In the genomic region with DNA sequence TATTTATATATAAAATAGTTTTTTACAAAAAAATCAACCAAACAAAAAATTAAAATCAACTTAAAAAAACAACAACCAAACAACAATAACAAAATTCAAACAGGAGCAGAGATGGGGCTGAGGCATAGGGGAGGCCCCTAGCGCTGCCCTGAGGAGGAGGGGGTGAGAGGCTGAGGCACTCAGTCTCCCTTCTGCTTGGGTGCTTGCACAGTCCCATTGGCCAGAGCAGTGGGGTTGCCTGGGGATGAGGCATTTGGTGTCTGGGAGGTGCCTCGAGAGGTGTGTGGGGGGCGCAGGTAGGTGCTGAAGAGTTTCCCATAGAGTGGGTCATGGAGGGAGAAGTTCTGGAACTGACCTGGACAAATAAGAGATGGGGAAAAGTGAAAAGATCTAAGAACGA, we compare ENCODE assay signal across 28 cellular contexts. TPM values are rescaled to one million over a fixed set of nuclear protein-coding genes. Genes with fewer than 3 reads are reported as not detected.
"Had no signal": no experiment of that assay in that cellular context is flagged by ENCODE, and none has a peak within 500 bp of the region (broad histone marks: within the 10 kb centered on the region; RNA-seq: fewer than 3 reads in every experiment).

No MANE protein-coding gene starts in this region.

- H3K27me3 Mint-ChIP-seq: naive thymus-derived CD8-positive, alpha-beta T cell; stimulated activated memory B cell treated with anti-CD40 and anti-IgM and Interleukin-4, amounts not matched to agents 10 μg/mL and 1 μg/mL and 100 μg/mL, for 72 hours had no signal

- H3K36me3 ChIP-seq: prostate gland had no signal

- H3K9me3 ChIP-seq: gastrocnemius medialis, prostate gland, right atrium auricular region, thoracic aorta, tibial nerve had no signal

- H3K4me1 Mint-ChIP-seq: stimulated activated memory B cell treated with anti-CD40 and anti-IgM and Interleukin-4, amounts not matched to agents 10 μg/mL and 1 μg/mL and 100 μg/mL, for 72 hours had no signal

- H3K27ac ChIP-seq: dorsolateral prefrontal cortex, gastrocnemius medialis, prostate gland, right atrium auricular region, thoracic aorta, tibial nerve had no signal

- H3K4me3 ChIP-seq: dorsolateral prefrontal cortex, gastrocnemius medialis, lung, prostate gland, right atrium auricular region, smooth muscle cell, thoracic aorta, tibial nerve had no signal

- ATAC-seq: gastrocnemius medialis; left lobe of liver; naive thymus-derived CD8-positive, alpha-beta T cell; sciatic nerve; stimulated activated memory B cell treated with anti-CD40 and anti-IgM and Interleukin-4, amounts not matched to agents 10 μg/mL and 1 μg/mL and 100 μg/mL, for 72 hours; stimulated activated naive CD8-positive, alpha-beta T cell treated with anti-CD3 and anti-CD28 coated beads, Interleukin-15, Interleukin-2, amounts not matched to agents 100 U/mL and 50 U/mL, for 24 hours had no signal

- H3K4me3 Mint-ChIP-seq: nephron progenitor cell; stimulated activated memory B cell treated with anti-CD40 and anti-IgM and Interleukin-4, amounts not matched to agents 10 μg/mL and 1 μg/mL and 100 μg/mL, for 72 hours had no signal

- H3K27me3 ChIP-seq: dorsolateral prefrontal cortex, gastrocnemius medialis, right atrium auricular region, tibial nerve had no signal

- H3K4me1 ChIP-seq: gastrocnemius medialis, prostate gland, right atrium auricular region, tibial nerve had no signal

- H3K9me3 Mint-ChIP-seq: naive thymus-derived CD8-positive, alpha-beta T cell; nephron progenitor cell; stimulated activated memory B cell treated with anti-CD40 and anti-IgM and Interleukin-4, amounts not matched to agents 10 μg/mL and 1 μg/mL and 100 μg/mL, for 72 hours had no signal

- DNase-seq: cerebellar nuclear complex; dorsolateral prefrontal cortex; effector CD4-positive, alpha-beta T cell; gastrocnemius medialis; kidney; mesenchymal stem cell; midbrain; naive thymus-derived CD8-positive, alpha-beta T cell; nephron progenitor cell; nucleus accumbens; stimulated activated CD4-positive, alpha-beta T cell treated with anti-CD3 and anti-CD28 coated beads, Interleukin-2, amount 100 ng/mL, for 24 hours; stimulated activated CD4-positive, alpha-beta T cell treated with anti-CD3 and anti-CD28 coated beads, Interleukin-4, amount 100 ng/mL, for 24 hours; stimulated activated naive CD8-positive, alpha-beta T cell treated with anti-CD3 and anti-CD28 coated beads, Interleukin-15, Interleukin-2, amounts not matched to agents 100 U/mL and 50 U/mL, for 24 hours had no signal

- H3K27ac Mint-ChIP-seq: nephron progenitor cell; stimulated activated memory B cell treated with anti-CD40 and anti-IgM and Interleukin-4, amounts not matched to agents 10 μg/mL and 1 μg/mL and 100 μg/mL, for 72 hours had no signal

RNA-seq across cellular contexts. Expression of gene NUTM1, which starts 15.8 kb away (rescaled TPM):
- total RNA-seq: dorsolateral prefrontal cortex; gastrocnemius medialis; glomerular endothelial cell; kidney; left lobe of liver; liver; lung; mucosa of gallbladder; myocyte; naive thymus-derived CD8-positive, alpha-beta T cell; osteocyte; right atrium auricular region; sciatic nerve; smooth muscle cell; thoracic aorta; tibial nerve; ureter had no signal
- polyA plus RNA-seq: liver; naive thymus-derived CD8-positive, alpha-beta T cell; smooth muscle cell had no signal
